In genomic region chr1:27681580-27681979, GRCh38 we compare ENCODE assay signal across 4 cellular contexts. TPM values are rescaled to one million over a fixed set of nuclear protein-coding genes. Genes with fewer than 3 reads are reported as not detected.
"Had no signal": no experiment of that assay in that cellular context is flagged by ENCODE, and none has a peak within 500 bp of the region (broad histone marks: within the 10 kb centered on the region; RNA-seq: fewer than 3 reads in every experiment).

No MANE protein-coding gene starts in this region.

RNA-seq across cellular contexts. Expression of gene FGR, which starts 46.6 kb away (rescaled TPM):
- total RNA-seq: GM23248, H4, H9, HFFc6 had no signal
- polyA plus RNA-seq: GM23248 had no signal
